In genomic region chr18:59988098-59988706, GRCh38 we compare ENCODE assay signal across 9 cellular contexts.
DNase-seq lines count a peak whose midpoint lies in the region; ATAC-seq and TF ChIP-seq lines count a peak whose summit lies in the region.
"Had no signal": no experiment of that assay in that cellular context is flagged by ENCODE, and none has a peak within 500 bp of the region (broad histone marks: within the 10 kb centered on the region; RNA-seq: fewer than 3 reads in every experiment).

No MANE protein-coding gene starts in this region.

- ATAC-seq in GM19452 (IDR thresholded peaks at IDR 0.05; ENCODE audit: unreplicated experiment), result peak; percentile 63
- ATAC-seq in WTC11, result peak; percentile 48; the same call in 1 of the 2 replicates
- ATAC-seq in naive thymus-derived CD4-positive, alpha-beta T cell, result peak; percentile 54
- no peak for ATAC-seq in HG02763 (IDR thresholded peaks at IDR 0.05; ENCODE audit: unreplicated experiment)

- H3K36me3 Mint-ChIP-seq in CD4-positive, alpha-beta memory T cell, result no peaks in the 10 kb centered on the region
- H3K36me3 Mint-ChIP-seq in WTC11, result no peaks in the 10 kb centered on the region
- H3K36me3 Mint-ChIP-seq in naive thymus-derived CD4-positive, alpha-beta T cell, result no peaks in the 10 kb centered on the region
- H3K36me3 Mint-ChIP-seq: stimulated activated naive B cell treated with anti-CD40 and anti-IgM and Interleukin-4, amounts not matched to agents 10 μg/mL and 1 μg/mL and 100 μg/mL, for 72 hours had no signal

- peaks cover 6 to 19% of the 10 kb centered on the region in 2 donors for H3K27me3 Mint-ChIP-seq in CD4-positive, alpha-beta memory T cell
- no peaks in the 10 kb centered on the region for H3K27me3 Mint-ChIP-seq in WTC11 (ENCODE audit: low read depth)
- H3K27me3 Mint-ChIP-seq in naive thymus-derived CD4-positive, alpha-beta T cell, result peaks cover 24 to 28% (median 27%) of the 10 kb centered on the region in 5 donors

- no peaks in the 10 kb centered on the region for H3K36me3 ChIP-seq in CD4-positive, alpha-beta memory T cell (ENCODE audit: insufficient read depth, low read length)
- no peaks in the 10 kb centered on the region for H3K36me3 ChIP-seq in naive thymus-derived CD4-positive, alpha-beta T cell (ENCODE audit: control insufficient read depth in 2 of 3, insufficient read depth in 3 of 3, low read length in 3 of 3)
- H3K36me3 ChIP-seq in testis (ENCODE audit: low read depth, missing control alignments), result no peaks in the 10 kb centered on the region

- no peak overlapping the region for H3K4me3 Mint-ChIP-seq in CD4-positive, alpha-beta memory T cell
- no peak overlapping the region for H3K4me3 Mint-ChIP-seq in WTC11
- H3K4me3 Mint-ChIP-seq in naive thymus-derived CD4-positive, alpha-beta T cell, result no peak overlapping the region
- H3K4me3 Mint-ChIP-seq: stimulated activated naive B cell treated with anti-CD40 and anti-IgM and Interleukin-4, amounts not matched to agents 10 μg/mL and 1 μg/mL and 100 μg/mL, for 72 hours had no signal

- peaks cover 8% of the 10 kb centered on the region for H3K27me3 ChIP-seq in CD4-positive, alpha-beta memory T cell (ENCODE audit: insufficient read depth, low read length)
- no peaks in the 10 kb centered on the region for H3K27me3 ChIP-seq in naive thymus-derived CD4-positive, alpha-beta T cell (ENCODE audit: control insufficient read depth in 2 of 2, insufficient read depth in 2 of 2, low read length in 2 of 2)
- no peaks in the 10 kb centered on the region for H3K27me3 ChIP-seq in testis

- TF ChIP-seq POLR2A in testis (IDR thresholded peaks at IDR 0.05), result no peak

- no peaks in the 10 kb centered on the region for H3K9me3 Mint-ChIP-seq in CD4-positive, alpha-beta memory T cell
- no peaks in the 10 kb centered on the region for H3K9me3 Mint-ChIP-seq in WTC11
- no peaks in the 10 kb centered on the region for H3K9me3 Mint-ChIP-seq in naive thymus-derived CD4-positive, alpha-beta T cell
- H3K9me3 Mint-ChIP-seq: stimulated activated naive B cell treated with anti-CD40 and anti-IgM and Interleukin-4, amounts not matched to agents 10 μg/mL and 1 μg/mL and 100 μg/mL, for 72 hours had no signal

- no peak overlapping the region for H3K27ac Mint-ChIP-seq in CD4-positive, alpha-beta memory T cell
- no peak overlapping the region for H3K27ac Mint-ChIP-seq in WTC11
- no peak overlapping the region for H3K27ac Mint-ChIP-seq in naive thymus-derived CD4-positive, alpha-beta T cell
- H3K27ac Mint-ChIP-seq: stimulated activated naive B cell treated with anti-CD40 and anti-IgM and Interleukin-4, amounts not matched to agents 10 μg/mL and 1 μg/mL and 100 μg/mL, for 72 hours had no signal

- no peaks in the 10 kb centered on the region for H3K9me3 ChIP-seq in CD4-positive, alpha-beta memory T cell (ENCODE audit: control insufficient read depth in 1 of 2, low read length in 2 of 2)
- no peaks in the 10 kb centered on the region for H3K9me3 ChIP-seq in naive thymus-derived CD4-positive, alpha-beta T cell (ENCODE audit: control insufficient read depth in 2 of 3, low read length in 3 of 3)
- H3K9me3 ChIP-seq in testis, result no peaks in the 10 kb centered on the region

- peaks cover 0 to 1% (median 0%) of the 10 kb centered on the region in 4 donors for H3K4me1 Mint-ChIP-seq in CD4-positive, alpha-beta memory T cell
- no peaks in the 10 kb centered on the region for H3K4me1 Mint-ChIP-seq in WTC11
- H3K4me1 Mint-ChIP-seq in naive thymus-derived CD4-positive, alpha-beta T cell, result peaks cover 0 to 2% (median 0%) of the 10 kb centered on the region in 7 donors
- H3K4me1 Mint-ChIP-seq: stimulated activated naive B cell treated with anti-CD40 and anti-IgM and Interleukin-4, amounts not matched to agents 10 μg/mL and 1 μg/mL and 100 μg/mL, for 72 hours had no signal

- DNase-seq in CD4-positive, alpha-beta memory T cell, result peak in 4 of 5 donors; percentile 26 to 35 (median 31)
- DNase-seq in NCI-H1436 (lab: John Stamatoyannopoulos, UW), result peak; percentile 28
- DNase-seq in WTC11 (ENCODE audit: low spot score), result peak; percentile 50
- peak; percentile 36 for DNase-seq in effector CD4-positive, alpha-beta T cell
- DNase-seq in naive thymus-derived CD4-positive, alpha-beta T cell, result peak in 5 of 9 donors; percentile 19 to 37 (median 24)
- peak; percentile 41 for DNase-seq in testis
- DNase-seq: stimulated activated naive B cell treated with anti-CD40 and anti-IgM and Interleukin-4, amounts not matched to agents 10 μg/mL and 1 μg/mL and 100 μg/mL, for 72 hours had no signal

- TF ChIP-seq CTCF in WTC11 (IDR thresholded peaks at IDR 0.05) (peak; percentile 82), testis (IDR thresholded peaks at IDR 0.05) (peak; percentile 73 to 90 (median 86))

- no peaks in the 10 kb centered on the region for H3K4me1 ChIP-seq in CD4-positive, alpha-beta memory T cell (ENCODE audit: insufficient read depth, low read length)
- no peaks in the 10 kb centered on the region for H3K4me1 ChIP-seq in naive thymus-derived CD4-positive, alpha-beta T cell (ENCODE audit: control insufficient read depth in 2 of 2, insufficient read depth in 2 of 2, low read length in 2 of 2)
- no peaks in the 10 kb centered on the region for H3K4me1 ChIP-seq in testis

- no peak overlapping the region for H3K27ac ChIP-seq in CD4-positive, alpha-beta memory T cell (ENCODE audit: low read depth, low read length)
- H3K27ac ChIP-seq in naive thymus-derived CD4-positive, alpha-beta T cell (ENCODE audit: low read depth, low read length), result no peak overlapping the region
- no peak overlapping the region for H3K27ac ChIP-seq in testis

- POLR2A ChIA-PET in CD4-positive, alpha-beta memory T cell (lab: Charles Lee; ENCODE audit: partially characterized antibody), result interaction anchor here (1.2 kb wide), 1 partner anchor 88 kb away, joined by 3 read pairs; the partner anchor contains the start of gene PMAIP1
- POLR2A ChIA-PET in WTC11 (lab: Charles Lee), result interaction anchor here (0.7 kb wide), 1 partner anchor 22 kb away, joined by 5 read pairs; no protein-coding TSS in a partner anchor
- POLR2A ChIA-PET in naive thymus-derived CD4-positive, alpha-beta T cell (lab: Charles Lee), result no interaction called here

- CTCF ChIA-PET in CD4-positive, alpha-beta memory T cell (lab: Charles Lee; ENCODE audit: partially characterized antibody), result interaction anchor here (0.5 to 2.1 kb wide), 20 partner anchors 8 to 1914 kb away, joined by 3 to 12 read pairs (median 4); no protein-coding TSS in a partner anchor
- CTCF ChIA-PET in WTC11 (lab: Charles Lee), result interaction anchor here (0.5 to 2.3 kb wide), 40 partner anchors 8 to 680 kb away, joined by 3 to 30 read pairs (median 4); partner anchors contain the start of gene MC4R
- CTCF ChIA-PET in naive thymus-derived CD4-positive, alpha-beta T cell (lab: Charles Lee), result interaction anchor here (0.7 to 1.7 kb wide), 4 partner anchors 9 to 19 kb away, joined by 3 to 6 read pairs (median 3); no protein-coding TSS in a partner anchor

- no peak overlapping the region for H3K4me3 ChIP-seq in CD4-positive, alpha-beta memory T cell (ENCODE audit: low read length in 2 of 2)
- H3K4me3 ChIP-seq in naive thymus-derived CD4-positive, alpha-beta T cell (ENCODE audit: low read length), result no peak overlapping the region
- no peak overlapping the region for H3K4me3 ChIP-seq in testis

- WGBS in testis, 2 donors, result 17 to 19% methylated on average over 5 of the region's 5 CpGs

- intact Hi-C loops in CD4-positive, alpha-beta memory T cell (cut with micrococcal nuclease), result loop anchor here (1.0 kb wide), 2 partner anchors 89 to 151 kb away; partner anchors contain the start of gene PMAIP1
- intact Hi-C loops in naive thymus-derived CD4-positive, alpha-beta T cell (cut with micrococcal nuclease), result loop anchor here (1.0 to 5.0 kb wide), 6 partner anchors 86 to 1913 kb away; no protein-coding TSS in a partner anchor
- intact Hi-C loops in testis (cut with DNase I; ENCODE audit: low total_unique reads), result loop anchor here (10.0 kb wide), 1 partner anchor 567 kb away; no protein-coding TSS in a partner anchor

TF ChIP-seq in WTC11, 78 proteins besides CTCF, POLR2A, EP300 and RAD21:
- TF ChIP-seq ZBTB21 (CRISPR knock-in tag; IDR thresholded peaks at IDR 0.05; ENCODE audit: borderline replicate concordance) (no peak), E2F5 (CRISPR knock-in tag; IDR thresholded peaks at IDR 0.05) (no peak)
